ENCODE assay signal across 11 cellular contexts in the genomic region with DNA sequence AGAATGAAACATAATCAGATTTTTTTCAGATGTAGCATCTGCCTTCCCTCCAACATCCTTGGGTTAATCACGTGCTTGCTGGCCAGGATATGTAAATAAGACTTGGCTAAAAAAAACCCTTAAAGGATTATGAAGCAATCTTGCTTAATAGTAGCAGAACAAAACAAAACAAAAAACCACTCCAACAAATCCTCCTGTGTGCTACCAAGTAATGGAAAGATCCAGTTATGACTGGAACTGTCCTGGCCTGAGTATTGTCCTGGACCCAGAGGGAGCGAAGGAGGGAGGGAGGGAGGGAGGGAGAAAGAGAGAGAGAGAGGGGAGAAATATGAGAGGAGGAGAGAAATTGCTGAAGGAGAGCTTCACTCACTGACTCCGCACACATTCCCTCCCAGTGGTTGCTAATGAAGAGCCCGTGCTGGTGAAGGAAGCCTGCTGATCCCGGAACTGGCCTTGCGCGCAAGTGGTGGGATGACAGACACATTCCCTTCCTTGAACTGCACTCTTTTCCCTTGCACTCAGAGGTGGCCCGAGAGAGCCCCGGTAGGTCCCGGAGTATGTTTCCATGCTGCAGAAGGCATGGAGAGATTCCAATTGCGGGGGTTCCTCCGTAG. TPM values are rescaled to one million over a fixed set of nuclear protein-coding genes. Genes with fewer than 3 reads are reported as not detected.
A peak's percentile ranks its signal among the peaks of the same experiment; 100 is the strongest.
DNase-seq lines count a peak whose midpoint lies in the region; ATAC-seq, FAIRE-seq and TF ChIP-seq lines count a peak whose summit lies in the region.
"Had no signal": no experiment of that assay in that cellular context is flagged by ENCODE, and none has a peak within 500 bp of the region (broad histone marks: within the 10 kb centered on the region; RNA-seq: fewer than 3 reads in every experiment).

No MANE protein-coding gene starts in this region.

- no peaks in the 10 kb centered on the region for H3K36me3 Mint-ChIP-seq in stimulated activated memory B cell treated with anti-CD40 and anti-IgM and Interleukin-4, amounts not matched to agents 10 μg/mL and 1 μg/mL and 100 μg/mL, for 72 hours

- H3K4me3 ChIP-seq in epithelial cell of proximal tubule (ENCODE audit: low read depth, low read length) = peak overlapping the region; percentile 9
- H3K4me3 ChIP-seq in muscle layer of colon (ENCODE audit: low read depth in 1 of 2, low read length in 2 of 2) = peak overlapping the region; percentile 37 to 51

- H3K4me3 Mint-ChIP-seq in stimulated activated naive CD8-positive, alpha-beta T cell treated with anti-CD3 and anti-CD28 coated beads, Interleukin-15, amount 100 ng/mL, for 72 hours = peak overlapping the region in 1 of 2 donors; percentile 13
- H3K4me3 Mint-ChIP-seq in stimulated activated memory B cell treated with anti-CD40 and anti-IgM and Interleukin-4, amounts not matched to agents 10 μg/mL and 1 μg/mL and 100 μg/mL, for 72 hours = no peak overlapping the region
- H3K4me3 Mint-ChIP-seq: central memory CD8-positive, alpha-beta T cell had no signal

- no peak overlapping the region for H3K27ac Mint-ChIP-seq in stimulated activated naive CD8-positive, alpha-beta T cell treated with anti-CD3 and anti-CD28 coated beads, Interleukin-15, amount 100 ng/mL, for 72 hours
- H3K27ac Mint-ChIP-seq in stimulated activated memory B cell treated with anti-CD40 and anti-IgM and Interleukin-4, amounts not matched to agents 10 μg/mL and 1 μg/mL and 100 μg/mL, for 72 hours = no peak overlapping the region

- H3K36me3 ChIP-seq in muscle layer of colon (ENCODE audit: insufficient read depth, low read length) = no peaks in the 10 kb centered on the region
- H3K36me3 ChIP-seq: BLaER1 treated with 17β-estradiol and CSF1 and Interleukin-3, amounts not matched to agents 10 nM and 100 nM had no signal

- peaks cover 61% of the 10 kb centered on the region for H3K27me3 Mint-ChIP-seq in stimulated activated naive CD8-positive, alpha-beta T cell treated with anti-CD3 and anti-CD28 coated beads, Interleukin-15, amount 100 ng/mL, for 72 hours
- H3K27me3 Mint-ChIP-seq in stimulated activated memory B cell treated with anti-CD40 and anti-IgM and Interleukin-4, amounts not matched to agents 10 μg/mL and 1 μg/mL and 100 μg/mL, for 72 hours = peaks cover 34% of the 10 kb centered on the region

- peak; percentile 15 for ATAC-seq in stimulated activated naive CD8-positive, alpha-beta T cell treated with anti-CD3 and anti-CD28 coated beads, Interleukin-15, amount 100 ng/mL, for 72 hours
- ATAC-seq in stimulated activated naive CD8-positive, alpha-beta T cell treated with anti-CD3 and anti-CD28 coated beads, Interleukin-15, Interleukin-2, amounts not matched to agents 100 U/mL and 50 U/mL, for 24 hours = no peak
- ATAC-seq in GM18909 (IDR thresholded peaks at IDR 0.05; ENCODE audit: poor library complexity, unreplicated experiment) (no peak), HG03097 (IDR thresholded peaks at IDR 0.05; ENCODE audit: low FRiP score, unreplicated experiment) (no peak)
- no peak for ATAC-seq in stimulated activated memory B cell treated with anti-CD40 and anti-IgM and Interleukin-4, amounts not matched to agents 10 μg/mL and 1 μg/mL and 100 μg/mL, for 72 hours

- no peak for FAIRE-seq in urothelium cell line (lab: Jason Lieb, UNC)

- H3K4me1 ChIP-seq in muscle layer of colon (ENCODE audit: insufficient read depth, low read length) = peaks cover 16% of the 10 kb centered on the region

- no peak for TF ChIP-seq CTCF in epithelial cell of proximal tubule (conservative IDR thresholded peaks at IDR 0.05; ENCODE audit: low read depth, low read length)

- H3K9me3 ChIP-seq in muscle layer of colon (ENCODE audit: low read length) = no peaks in the 10 kb centered on the region
- H3K9me3 ChIP-seq: BLaER1 treated with 17β-estradiol and CSF1 and Interleukin-3, amounts not matched to agents 10 nM and 100 nM had no signal

- H3K27me3 ChIP-seq in muscle layer of colon (ENCODE audit: control insufficient read depth in 1 of 2, insufficient read depth in 2 of 2, low read length in 2 of 2) = no peaks in the 10 kb centered on the region

- H3K27ac ChIP-seq in muscle layer of colon (ENCODE audit: low read depth, low read length) = peak overlapping the region; percentile 12

- no peak for DNase-seq in stimulated activated naive CD8-positive, alpha-beta T cell treated with anti-CD3 and anti-CD28 coated beads, Interleukin-15, amount 100 ng/mL, for 72 hours
- DNase-seq in stimulated activated naive CD8-positive, alpha-beta T cell treated with anti-CD3 and anti-CD28 coated beads, Interleukin-15, Interleukin-2, amounts not matched to agents 100 U/mL and 50 U/mL, for 24 hours = no peak
- DNase-seq in epithelial cell of proximal tubule (ENCODE audit: low read depth) = no peak
- no peak for DNase-seq in urothelium cell line (ENCODE audit: low spot score)
- DNase-seq: SHP77 had no signal

- H3K9ac ChIP-seq in muscle layer of colon (ENCODE audit: low read length) = no peak overlapping the region

- H3K9me3 Mint-ChIP-seq in stimulated activated naive CD8-positive, alpha-beta T cell treated with anti-CD3 and anti-CD28 coated beads, Interleukin-15, amount 100 ng/mL, for 72 hours = no peaks in the 10 kb centered on the region
- no peaks in the 10 kb centered on the region for H3K9me3 Mint-ChIP-seq in stimulated activated memory B cell treated with anti-CD40 and anti-IgM and Interleukin-4, amounts not matched to agents 10 μg/mL and 1 μg/mL and 100 μg/mL, for 72 hours
- H3K9me3 Mint-ChIP-seq: central memory CD8-positive, alpha-beta T cell had no signal

- H3K4me1 Mint-ChIP-seq in stimulated activated naive CD8-positive, alpha-beta T cell treated with anti-CD3 and anti-CD28 coated beads, Interleukin-15, amount 100 ng/mL, for 72 hours = peaks cover 9% of the 10 kb centered on the region
- peaks cover 7% of the 10 kb centered on the region for H3K4me1 Mint-ChIP-seq in stimulated activated memory B cell treated with anti-CD40 and anti-IgM and Interleukin-4, amounts not matched to agents 10 μg/mL and 1 μg/mL and 100 μg/mL, for 72 hours
- H3K4me1 Mint-ChIP-seq: central memory CD8-positive, alpha-beta T cell had no signal

RNA-seq across cellular contexts. Expression of a gene that starts 57.2 kb away (rescaled TPM):
- total RNA-seq in epithelial cell of proximal tubule = 103 and 147 TPM in 2 replicates
